Comparison of ENCODE assay signal across 21 cellular contexts in the genomic region with DNA sequence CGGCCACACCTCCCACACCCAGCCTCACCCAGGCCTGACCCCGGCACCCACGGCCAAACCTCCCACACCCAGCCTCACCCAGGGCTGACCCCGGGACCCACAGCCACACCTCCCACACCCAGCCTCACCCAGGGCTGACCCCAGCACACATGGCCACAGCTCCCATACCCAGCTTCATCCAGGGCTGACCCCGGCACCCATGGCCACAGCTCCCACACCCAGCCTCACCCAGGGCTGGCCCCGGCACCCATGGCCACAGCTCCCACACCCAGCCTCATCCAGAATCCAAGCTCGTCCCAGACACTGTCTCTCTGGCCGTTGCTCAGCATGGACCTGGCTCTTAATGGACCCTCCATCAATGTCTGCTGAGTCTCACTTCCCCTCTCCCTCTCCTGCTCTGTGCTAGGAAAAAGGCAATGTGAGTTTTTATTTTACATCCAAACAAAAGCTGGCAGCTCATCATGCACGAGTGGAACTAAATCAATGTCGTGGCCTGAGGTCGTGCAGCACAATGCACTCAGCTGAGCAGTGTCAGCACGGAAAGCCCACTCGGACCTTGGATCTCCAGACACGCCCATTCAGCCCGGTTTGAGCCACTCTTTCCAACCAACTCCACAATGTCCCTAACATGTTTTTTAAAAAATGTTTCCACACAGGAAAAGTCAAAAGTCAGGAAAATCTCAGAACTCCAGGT. TPM values are rescaled to one million over a fixed set of nuclear protein-coding genes. Genes with fewer than 3 reads are reported as not detected.
DNase-seq lines count a peak whose midpoint lies in the region; ATAC-seq and TF ChIP-seq lines count a peak whose summit lies in the region.
"Had no signal": no experiment of that assay in that cellular context is flagged by ENCODE, and none has a peak within 500 bp of the region (broad histone marks: within the 10 kb centered on the region; RNA-seq: fewer than 3 reads in every experiment).

No MANE protein-coding gene starts in this region.

- no peak for ATAC-seq in SK-N-SH treated with all-trans-retinoic acid at 6 μM for 48 hours
- ATAC-seq in effector memory CD8-positive, alpha-beta T cell (replicated peaks) = no peak
- no peak for ATAC-seq in naive thymus-derived CD8-positive, alpha-beta T cell
- ATAC-seq: mucosa of descending colon had no signal

- no peak for DNase-seq in SK-N-SH
- DNase-seq in effector memory CD8-positive, alpha-beta T cell = no peak
- no peak for DNase-seq in stomach
- DNase-seq in naive thymus-derived CD8-positive, alpha-beta T cell = no peak
- no peak for DNase-seq in dedifferentiated amniotic fluid mesenchymal stem cell (ENCODE audit: extremely low spot score)
- DNase-seq in GM10248 (ENCODE audit: extremely low spot score) = no peak
- DNase-seq: activated CD4-positive, alpha-beta T cell treated with anti-CD3 and anti-CD28 coated beads, Interleukin-2, amount 50 U/mL, for 4 hours; activated naive CD8-positive, alpha-beta T cell treated with anti-CD3 and anti-CD28 coated beads, Interleukin-2, amount 10 ng/mL, durations not matched to agents 7 days and 5 days; activated T-cell treated with anti-CD3 and anti-CD28 coated beads, Interleukin-2, amount 50 U/mL, for 24 hours; DMS53; GOT3; hippocampal formation; kidney glomerular epithelial cell; mucosa of descending colon; NCI-H2171; tibial artery had no signal

- TF ChIP-seq RAD21 in SK-N-SH (IDR thresholded peaks at IDR 0.05; ENCODE audit: low read length) = no peak

- peaks cover 34 to 67% of the 10 kb centered on the region in 2 experiments for H3K4me1 ChIP-seq in SK-N-SH (ENCODE audit: control insufficient read depth in 1 of 2, insufficient read depth in 2 of 2, low read depth in 1 of 2, low read length in 1 of 2)
- peaks cover 48% of the 10 kb centered on the region for H3K4me1 ChIP-seq in muscle layer of colon (ENCODE audit: insufficient read depth, low read length)
- H3K4me1 ChIP-seq in stomach = peaks cover 15 to 69% (median 33%) of the 10 kb centered on the region in 4 donors

- H3K36me3 ChIP-seq in SK-N-SH (replicated peaks in 1 of 2; ENCODE audit: control insufficient read depth in 1 of 2, insufficient read depth in 2 of 2, low read length in 1 of 2) (peaks cover 0 to 3% of the 10 kb centered on the region in 2 experiments), muscle layer of colon (ENCODE audit: insufficient read depth, low read length) (no peaks in the 10 kb centered on the region), stomach (no peaks in the 10 kb centered on the region)
- H3K36me3 ChIP-seq: tibial artery had no signal

- H3K27ac ChIP-seq in SK-N-SH (ENCODE audit: low read depth in 2 of 2, low read length in 1 of 2) = peak overlapping the region in 1 of 2 experiments; percentile 17; a peak in 1 of 4 replicates
- H3K27ac ChIP-seq in muscle layer of colon (ENCODE audit: low read depth, low read length) = no peak overlapping the region
- H3K27ac ChIP-seq in stomach = peak overlapping the region in 3 of 5 donors; percentile 8 to 46 (median 15)
- H3K27ac ChIP-seq: 22Rv1, SK-N-MC, tibial artery had no signal

- peak overlapping the region; percentile 67 to 93 for H3K27ac Mint-ChIP-seq in effector memory CD8-positive, alpha-beta T cell
- H3K27ac Mint-ChIP-seq in naive thymus-derived CD8-positive, alpha-beta T cell = no peak overlapping the region
- H3K27ac Mint-ChIP-seq: activated naive CD8-positive, alpha-beta T cell treated with anti-CD3 and anti-CD28 coated beads, Interleukin-2, amount 10 ng/mL, durations not matched to agents 7 days and 5 days; activated T-cell treated with anti-CD3 and anti-CD28 coated beads, Interleukin-2, amount 50 U/mL, for 24 hours had no signal

- no peaks in the 10 kb centered on the region for H3F3A ChIP-seq in SK-N-SH (replicated peaks; ENCODE audit: insufficient read depth)

- H3K79me2 ChIP-seq in SK-N-SH (ENCODE audit: insufficient read depth) = peaks cover 19% of the 10 kb centered on the region

- no peak overlapping the region for H2AFZ ChIP-seq in SK-N-SH (ENCODE audit: low read depth)

- no peaks in the 10 kb centered on the region for H3K36me3 Mint-ChIP-seq in effector memory CD8-positive, alpha-beta T cell (ENCODE audit: insufficient read depth)
- no peaks in the 10 kb centered on the region for H3K36me3 Mint-ChIP-seq in naive thymus-derived CD8-positive, alpha-beta T cell
- H3K36me3 Mint-ChIP-seq: activated naive CD8-positive, alpha-beta T cell treated with anti-CD3 and anti-CD28 coated beads, Interleukin-2, amount 10 ng/mL, durations not matched to agents 7 days and 5 days; CD14-positive monocyte had no signal

- H3K4me3 Mint-ChIP-seq in effector memory CD8-positive, alpha-beta T cell = peak overlapping the region in 1 of 2 donors; percentile 28
- H3K4me3 Mint-ChIP-seq in naive thymus-derived CD8-positive, alpha-beta T cell = no peak overlapping the region
- H3K4me3 Mint-ChIP-seq: activated naive CD8-positive, alpha-beta T cell treated with anti-CD3 and anti-CD28 coated beads, Interleukin-2, amount 10 ng/mL, durations not matched to agents 7 days and 5 days; activated T-cell treated with anti-CD3 and anti-CD28 coated beads, Interleukin-2, amount 50 U/mL, for 24 hours; CD14-positive monocyte had no signal

- peaks cover 0 to 5% of the 10 kb centered on the region in 2 donors for H3K27me3 Mint-ChIP-seq in effector memory CD8-positive, alpha-beta T cell
- H3K27me3 Mint-ChIP-seq in naive thymus-derived CD8-positive, alpha-beta T cell = no peaks in the 10 kb centered on the region
- H3K27me3 Mint-ChIP-seq: activated naive CD8-positive, alpha-beta T cell treated with anti-CD3 and anti-CD28 coated beads, Interleukin-2, amount 10 ng/mL, durations not matched to agents 7 days and 5 days; activated T-cell treated with anti-CD3 and anti-CD28 coated beads, Interleukin-2, amount 50 U/mL, for 24 hours had no signal

- H3K4me3 ChIP-seq in SK-N-SH (ENCODE audit: low read depth in 2 of 2, low read length in 1 of 2) (no peak overlapping the region), muscle layer of colon (ENCODE audit: low read depth in 1 of 2, low read length in 2 of 2) (peak overlapping the region; percentile 14 to 37), stomach (no peak overlapping the region)
- H3K4me3 ChIP-seq: mucosa of descending colon, SK-N-MC, tibial artery had no signal

- TF ChIP-seq POLR2A in stomach (IDR thresholded peaks at IDR 0.05) = no peak

- TF ChIP-seq EP300 in SK-N-SH (IDR thresholded peaks at IDR 0.05; ENCODE audit: borderline replicate concordance in 1 of 2, low read depth in 1 of 2, low read length in 1 of 2) (no peak), stomach (IDR thresholded peaks at IDR 0.05) (no peak)

- WGBS in SK-N-SH (ENCODE audit: low lambda C conversion rate) = 85% methylated on average over 15 of the region's 15 CpGs
- WGBS in stomach, 5 donors = 39 to 51% (median 44%) methylated on average over 12 to 15 of the region's 15 CpGs

- peak overlapping the region; percentile 26; the same call in 1 of the 2 replicates for H3K4me2 ChIP-seq in SK-N-SH

- H3K4me1 Mint-ChIP-seq in effector memory CD8-positive, alpha-beta T cell (ENCODE audit: low read depth in 2 of 2) = peaks cover 8 to 9% of the 10 kb centered on the region in 2 donors
- H3K4me1 Mint-ChIP-seq in naive thymus-derived CD8-positive, alpha-beta T cell = peaks cover 0 to 3% (median 1%) of the 10 kb centered on the region in 4 donors
- H3K4me1 Mint-ChIP-seq: activated naive CD8-positive, alpha-beta T cell treated with anti-CD3 and anti-CD28 coated beads, Interleukin-2, amount 10 ng/mL, durations not matched to agents 7 days and 5 days; CD14-positive monocyte had no signal

- no peak for TF ChIP-seq CTCF in SK-N-SH (IDR thresholded peaks at IDR 0.05)
- no peak for TF ChIP-seq CTCF in stomach (IDR thresholded peaks at IDR 0.05)
- TF ChIP-seq CTCF in GM10248 (IDR thresholded peaks at IDR 0.05; ENCODE audit: control extremely low read depth, extremely low read depth, low read depth, missing control alignments) = no peak

- H3K9me3 ChIP-seq in SK-N-SH (no peaks in the 10 kb centered on the region), muscle layer of colon (ENCODE audit: low read length) (no peaks in the 10 kb centered on the region), stomach (no peaks in the 10 kb centered on the region)
- H3K9me3 ChIP-seq: mucosa of descending colon, tibial artery had no signal

- CTCF ChIA-PET in SK-N-SH (lab: Yijun Ruan, JAX) (no interaction called here), GM10248 (lab: Yijun Ruan, JAX) (interaction anchor here (1.0 to 1.6 kb wide), 2 partner anchors 9 to 28 kb away, joined by 3 to 4 read pairs; no protein-coding TSS in a partner anchor)

- no peaks in the 10 kb centered on the region for H3K27me3 ChIP-seq in SK-N-SH (ENCODE audit: insufficient read depth)
- no peaks in the 10 kb centered on the region for H3K27me3 ChIP-seq in muscle layer of colon (ENCODE audit: control insufficient read depth in 1 of 2, insufficient read depth in 2 of 2, low read length in 2 of 2)
- no peaks in the 10 kb centered on the region for H3K27me3 ChIP-seq in stomach
- H3K27me3 ChIP-seq: tibial artery had no signal

- H3K9me3 Mint-ChIP-seq in effector memory CD8-positive, alpha-beta T cell = no peaks in the 10 kb centered on the region
- no peaks in the 10 kb centered on the region for H3K9me3 Mint-ChIP-seq in naive thymus-derived CD8-positive, alpha-beta T cell
- H3K9me3 Mint-ChIP-seq: activated naive CD8-positive, alpha-beta T cell treated with anti-CD3 and anti-CD28 coated beads, Interleukin-2, amount 10 ng/mL, durations not matched to agents 7 days and 5 days; activated T-cell treated with anti-CD3 and anti-CD28 coated beads, Interleukin-2, amount 50 U/mL, for 24 hours had no signal

- H3K9ac ChIP-seq in SK-N-SH (no peak overlapping the region), muscle layer of colon (ENCODE audit: low read length) (no peak overlapping the region)

- POLR2A ChIA-PET in SK-N-SH (lab: Yijun Ruan, JAX) (no interaction called here), GM10248 (lab: Yijun Ruan, JAX) (no interaction called here)
- POLR2A ChIA-PET in naive thymus-derived CD8-positive, alpha-beta T cell (lab: Charles Lee) = interaction anchor here (0.9 kb wide), 1 partner anchor 45 kb away, joined by 3 read pairs; no protein-coding TSS in a partner anchor

- intact Hi-C loops in stomach (cut with DNase I; ENCODE audit: low total_unique reads) = no loop called here

- H4K20me1 ChIP-seq in SK-N-SH (ENCODE audit: insufficient read depth) = peaks cover 36% of the 10 kb centered on the region; the same call in 1 of the 2 replicates

- no peaks in the 10 kb centered on the region for H3K9me2 ChIP-seq in SK-N-SH

TF ChIP-seq in SK-N-SH treated with all-trans-retinoic acid at 6 μM for 48 hours, 23 proteins besides CTCF, POLR2A, EP300 and RAD21 (continues in another document):
- TF ChIP-seq SNAI2 (CRISPR knock-in tag; IDR thresholded peaks at IDR 0.05) (no peak), ZC3H10 (CRISPR knock-in tag; IDR thresholded peaks at IDR 0.05) (no peak), TOX (CRISPR knock-in tag; IDR thresholded peaks at IDR 0.05; ENCODE audit: borderline replicate concordance) (no peak)

RNA-seq across cellular contexts. Expression of gene NINL, which starts 36.0 kb away (rescaled TPM):
- polyA plus RNA-seq in SK-N-SH (2012; rRNA removed) = 22.5 and 23.9 TPM in 2 replicates
- polyA plus RNA-seq in SK-N-SH (2012; cell fraction: cytosol; rRNA removed) = 13.1 and 17.3 TPM in 2 replicates
- polyA plus RNA-seq in SK-N-SH (2012; cell fraction: nucleus; rRNA removed) = 92.5 and 116 TPM in 2 replicates
- 10 to 100 TPM in 4 of 5 donors, 1 to 10 TPM in 1; 3.1 to 34.8 (median 22.0) TPM for total RNA-seq in stomach
- 10 to 100 TPM in 1 of 3 donors, 1 to 10 TPM in 2; 6.4 to 10.1 (median 7.8) TPM for polyA plus RNA-seq in stomach
- 1 to 10 TPM; 4.2 to 6.8 TPM for total RNA-seq in naive thymus-derived CD8-positive, alpha-beta T cell
- under 1 TPM; 0.21 to 0.96 (median 0.48) TPM for polyA plus RNA-seq in naive thymus-derived CD8-positive, alpha-beta T cell

Comparison
In these comparisons a context has a peak if more than half of its experiments do, and no peak if none do; other contexts are left out.
1. H3K4me3 ChIP-seq: peak in muscle layer of colon (2 of 2); none in SK-N-SH (0 of 2) and stomach (0 of 4).
2. H3K27ac Mint-ChIP-seq: peak in effector memory CD8-positive, alpha-beta T cell (2 of 2); none in naive thymus-derived CD8-positive, alpha-beta T cell (0 of 10).